25 cellular contexts compared by ENCODE assay signal in the genomic region with DNA sequence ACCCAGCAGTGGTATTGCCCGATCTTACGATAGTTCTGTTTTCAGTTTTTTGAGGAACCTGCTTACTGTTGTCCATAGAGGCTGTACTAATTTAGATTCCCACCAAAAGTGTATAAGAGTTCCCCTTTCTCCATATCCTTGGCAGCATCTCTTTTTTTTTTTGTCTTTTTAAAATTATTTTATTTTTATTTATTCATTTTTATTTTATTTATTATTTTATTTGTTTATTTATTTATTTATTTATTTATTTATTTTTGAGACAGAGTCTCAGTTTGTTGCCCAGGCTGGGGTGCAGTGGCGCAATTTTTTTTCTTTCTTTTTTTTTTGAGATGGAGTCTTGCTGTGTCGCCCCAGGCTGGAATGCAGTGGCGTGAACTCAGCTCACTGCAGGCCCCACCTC. TPM values are rescaled to one million over a fixed set of nuclear protein-coding genes. Genes with fewer than 3 reads are reported as not detected.
DNase-seq lines count a peak whose midpoint lies in the region; ATAC-seq and TF ChIP-seq lines count a peak whose summit lies in the region.
"Had no signal": no experiment of that assay in that cellular context is flagged by ENCODE, and none has a peak within 500 bp of the region (broad histone marks: within the 10 kb centered on the region; RNA-seq: fewer than 3 reads in every experiment).

No MANE protein-coding gene starts in this region.

- no peak for ATAC-seq in natural killer cell treated with Interleukin-12 subunit alpha and Interleukin-12 subunit beta and Interleukin-15 and Interleukin-18, amount 100 ng/mL, for 72 hours
- ATAC-seq in natural killer cell (no peak), HG03095 (IDR thresholded peaks at IDR 0.05; ENCODE audit: unreplicated experiment) (no peak), HG03378 (IDR thresholded peaks at IDR 0.05; ENCODE audit: unreplicated experiment) (no peak)
- no peak for ATAC-seq in activated CD4-positive, CD25-positive, alpha-beta regulatory T cell treated with anti-CD3 and anti-CD28 coated beads, Interleukin-2, amount 50 U/mL, for 24 hours

- TF ChIP-seq CTCF in natural killer cell (IDR thresholded peaks at IDR 0.05), result no peak

- no peaks in the 10 kb centered on the region for H3K9me3 Mint-ChIP-seq in natural killer cell treated with Interleukin-12 subunit alpha and Interleukin-12 subunit beta and Interleukin-15 and Interleukin-18, amount 100 ng/mL, for 72 hours
- H3K9me3 Mint-ChIP-seq in natural killer cell, result no peaks in the 10 kb centered on the region
- no peaks in the 10 kb centered on the region for H3K9me3 Mint-ChIP-seq in dendritic cell treated with granulocyte-macrophage colony-stimulating factor and Interleukin-4, amounts not matched to agents 40 ng/mL and 50 ng/mL, for 4 days

- H3K4me1 Mint-ChIP-seq in natural killer cell treated with Interleukin-12 subunit alpha and Interleukin-12 subunit beta and Interleukin-15 and Interleukin-18, amount 100 ng/mL, for 72 hours (ENCODE audit: low read depth in 2 of 2), result peaks cover 10 to 13% of the 10 kb centered on the region in 2 donors
- H3K4me1 Mint-ChIP-seq in natural killer cell, result peaks cover 5 to 11% of the 10 kb centered on the region in 2 donors
- peaks cover 64% of the 10 kb centered on the region for H3K4me1 Mint-ChIP-seq in dendritic cell treated with granulocyte-macrophage colony-stimulating factor and Interleukin-4, amounts not matched to agents 40 ng/mL and 50 ng/mL, for 4 days (ENCODE audit: low read depth)

- DNase-seq in natural killer cell treated with Interleukin-12 subunit alpha and Interleukin-12 subunit beta and Interleukin-15 and Interleukin-18, amount 100 ng/mL, for 72 hours (ENCODE audit: low spot score), result peak; percentile 2
- DNase-seq in natural killer cell, result no peak
- DNase-seq in NOMO-1 treated with DMSO at 0.1 percent for 48 hours (lab: John Stamatoyannopoulos, UW; ENCODE audit: unreplicated experiment), result peak; percentile 27
- no peak for DNase-seq in dermis blood vessel endothelial cell
- DNase-seq: Caco-2; CD4-positive, alpha-beta memory T cell; GM23248; H7; KBM-7; MG63; NCI-H1092 treated with DMSO at 0.1 percent for 48 hours; NCI-H1436; NCI-H187; NCI-H2081 treated with DMSO at 0.1 percent for 48 hours; NCI-H2171; NCI-H226; NCI-H510A; NCI-H69; RPMI8226; SHP77 had no signal

- H3K27ac Mint-ChIP-seq in natural killer cell treated with Interleukin-12 subunit alpha and Interleukin-12 subunit beta and Interleukin-15 and Interleukin-18, amount 100 ng/mL, for 72 hours, result no peak overlapping the region
- no peak overlapping the region for H3K27ac Mint-ChIP-seq in natural killer cell
- peak overlapping the region; percentile 59 for H3K27ac Mint-ChIP-seq in dendritic cell treated with granulocyte-macrophage colony-stimulating factor and Interleukin-4, amounts not matched to agents 40 ng/mL and 50 ng/mL, for 4 days

- no peaks in the 10 kb centered on the region for H3K27me3 Mint-ChIP-seq in natural killer cell treated with Interleukin-12 subunit alpha and Interleukin-12 subunit beta and Interleukin-15 and Interleukin-18, amount 100 ng/mL, for 72 hours
- no peaks in the 10 kb centered on the region for H3K27me3 Mint-ChIP-seq in natural killer cell (ENCODE audit: low read depth in 2 of 2)
- no peaks in the 10 kb centered on the region for H3K27me3 Mint-ChIP-seq in dendritic cell treated with granulocyte-macrophage colony-stimulating factor and Interleukin-4, amounts not matched to agents 40 ng/mL and 50 ng/mL, for 4 days
- H3K27me3 Mint-ChIP-seq: CD4-positive, alpha-beta memory T cell had no signal

- H3K36me3 Mint-ChIP-seq in natural killer cell treated with Interleukin-12 subunit alpha and Interleukin-12 subunit beta and Interleukin-15 and Interleukin-18, amount 100 ng/mL, for 72 hours, result no peaks in the 10 kb centered on the region
- no peaks in the 10 kb centered on the region for H3K36me3 Mint-ChIP-seq in natural killer cell
- H3K36me3 Mint-ChIP-seq in dendritic cell treated with granulocyte-macrophage colony-stimulating factor and Interleukin-4, amounts not matched to agents 40 ng/mL and 50 ng/mL, for 4 days (ENCODE audit: low read depth), result peaks cover 21% of the 10 kb centered on the region

- H3K4me3 Mint-ChIP-seq in natural killer cell treated with Interleukin-12 subunit alpha and Interleukin-12 subunit beta and Interleukin-15 and Interleukin-18, amount 100 ng/mL, for 72 hours, result no peak overlapping the region
- no peak overlapping the region for H3K4me3 Mint-ChIP-seq in natural killer cell
- peak overlapping the region; percentile 20 for H3K4me3 Mint-ChIP-seq in dendritic cell treated with granulocyte-macrophage colony-stimulating factor and Interleukin-4, amounts not matched to agents 40 ng/mL and 50 ng/mL, for 4 days
- H3K4me3 Mint-ChIP-seq: CD4-positive, alpha-beta memory T cell had no signal

- intact Hi-C loops in natural killer cell (cut with micrococcal nuclease), result no loop called here
- intact Hi-C loops in dendritic cell treated with granulocyte-macrophage colony-stimulating factor and Interleukin-4, amounts not matched to agents 40 ng/mL and 50 ng/mL, for 4 days (cut with micrococcal nuclease), result no loop called here

RNA-seq across cellular contexts. Expression of a gene that starts 29.7 kb away (rescaled TPM):
- 1 to 10 TPM; 1.3 to 2.3 TPM for total RNA-seq in natural killer cell treated with Interleukin-12 subunit alpha and Interleukin-12 subunit beta and Interleukin-15 and Interleukin-18, amount 100 ng/mL, for 72 hours
- total RNA-seq in natural killer cell, result 10 to 100 TPM; 24.4 to 30.2 (median 27.5) TPM
- 0.68 and 1.1 TPM in 2 replicates for total RNA-seq in dermis blood vessel endothelial cell

RNA-seq across cellular contexts. Expression of a gene that starts 33.3 kb away (rescaled TPM):
- 1 to 10 TPM; 3.9 to 7.6 TPM for total RNA-seq in natural killer cell treated with Interleukin-12 subunit alpha and Interleukin-12 subunit beta and Interleukin-15 and Interleukin-18, amount 100 ng/mL, for 72 hours
- 10 to 100 TPM; 11.8 to 17.9 (median 11.8) TPM for total RNA-seq in natural killer cell
- total RNA-seq in dermis blood vessel endothelial cell, result 0.85 and 3.6 TPM in 2 replicates
- total RNA-seq: Caco-2, LHCN-M2 had no signal

RNA-seq across cellular contexts. Expression of a gene that starts 36.5 kb away (rescaled TPM):
- 10 to 100 TPM; 72.4 to 98.2 TPM for total RNA-seq in natural killer cell treated with Interleukin-12 subunit alpha and Interleukin-12 subunit beta and Interleukin-15 and Interleukin-18, amount 100 ng/mL, for 72 hours
- total RNA-seq in natural killer cell (100 to 1,000 TPM; 103 to 122 (median 110) TPM), dermis blood vessel endothelial cell (44.9 and 58.2 TPM in 2 replicates)

Comparison
In these comparisons a context has a peak if more than half of its experiments do, and no peak if none do; other contexts are left out.
1. DNase-seq: peak in natural killer cell treated with Interleukin-12 subunit alpha and Interleukin-12 subunit beta and Interleukin-15 and Interleukin-18, amount 100 ng/mL, for 72 hours (single experiment) and NOMO-1 treated with DMSO at 0.1 percent for 48 hours (single experiment); none in natural killer cell (single experiment) and dermis blood vessel endothelial cell (single experiment).
2. RNA of a gene that starts 29.7 kb away (total RNA-seq): 24.4 to 30.2 TPM in natural killer cell; 1.3 to 2.3 TPM in natural killer cell treated with Interleukin-12 subunit alpha and Interleukin-12 subunit beta and Interleukin-15 and Interleukin-18, amount 100 ng/mL, for 72 hours and 0.68 to 1.1 TPM in dermis blood vessel endothelial cell; every median in the first group is over 4 times any median in the second.